12 cellular contexts compared by ENCODE assay signal in genomic region chr19:11131471-11131870, GRCh38. TPM values are rescaled to one million over a fixed set of nuclear protein-coding genes. Genes with fewer than 3 reads are reported as not detected.
DNase-seq lines count a peak whose midpoint lies in the region; ATAC-seq and TF ChIP-seq lines count a peak whose summit lies in the region.
"Had no signal": no experiment of that assay in that cellular context is flagged by ENCODE, and none has a peak within 500 bp of the region (broad histone marks: within the 10 kb centered on the region; RNA-seq: fewer than 3 reads in every experiment).

No MANE protein-coding gene starts in this region.

- H3K27me3 ChIP-seq in right atrium auricular region (no peaks in the 10 kb centered on the region), esophagus muscularis mucosa (no peaks in the 10 kb centered on the region), vagina (no peaks in the 10 kb centered on the region)

- no peaks in the 10 kb centered on the region for H3K9me3 ChIP-seq in right atrium auricular region
- no peaks in the 10 kb centered on the region for H3K9me3 ChIP-seq in esophagus muscularis mucosa
- H3K9me3 ChIP-seq in vagina = no peaks in the 10 kb centered on the region

- H3K4me3 ChIP-seq in right atrium auricular region (no peak overlapping the region), esophagus muscularis mucosa (no peak overlapping the region), vagina (no peak overlapping the region)
- H3K4me3 ChIP-seq: GM23248 had no signal

- H3K36me3 ChIP-seq in right atrium auricular region = peaks cover 42% of the 10 kb centered on the region
- peaks cover 26 to 69% (median 56%) of the 10 kb centered on the region in 4 donors for H3K36me3 ChIP-seq in esophagus muscularis mucosa
- H3K36me3 ChIP-seq in vagina = peaks cover 0 to 46% of the 10 kb centered on the region in 2 donors

- TF ChIP-seq CTCF in right atrium auricular region (IDR thresholded peaks at IDR 0.05) (no peak), esophagus muscularis mucosa (IDR thresholded peaks at IDR 0.05) (no peak), osteocyte (IDR thresholded peaks at IDR 0.05) (no peak), vagina (IDR thresholded peaks at IDR 0.05) (no peak)

- intact Hi-C loops in Right ventricle myocardium superior (cut with DNase I) = no loop called here
- intact Hi-C loops in esophagus muscularis mucosa (cut with DNase I) = loop anchor here (10.0 kb wide), 1 partner anchor 197 kb away; no protein-coding TSS in a partner anchor
- intact Hi-C loops in vagina (cut with DNase I) = loop anchor here (5.0 kb wide), 2 partner anchors 94 to 156 kb away; no protein-coding TSS in a partner anchor

- H3K27me3 Mint-ChIP-seq in osteocyte (ENCODE audit: unreplicated experiment) = no peaks in the 10 kb centered on the region
- no peaks in the 10 kb centered on the region for H3K27me3 Mint-ChIP-seq in T-helper 2 cell treated with Interferon-gamma antibody and Interleukin-4, amounts not matched to agents 5 μg/mL and 100 μg/mL, for 36 hours (ENCODE audit: low read depth)
- H3K27me3 Mint-ChIP-seq: naive thymus-derived CD8-positive, alpha-beta T cell had no signal

- H3K9me3 Mint-ChIP-seq in osteocyte (ENCODE audit: unreplicated experiment) = no peaks in the 10 kb centered on the region
- no peaks in the 10 kb centered on the region for H3K9me3 Mint-ChIP-seq in T-helper 2 cell treated with Interferon-gamma antibody and Interleukin-4, amounts not matched to agents 5 μg/mL and 100 μg/mL, for 36 hours
- H3K9me3 Mint-ChIP-seq: activated naive CD4-positive, alpha-beta T cell treated with anti-CD3 and anti-CD28 coated beads for 36 hours; naive thymus-derived CD8-positive, alpha-beta T cell had no signal

- H3K4me1 ChIP-seq in right atrium auricular region (peaks cover 0 to 9% of the 10 kb centered on the region in 2 donors), esophagus muscularis mucosa (peaks cover 8 to 29% (median 19%) of the 10 kb centered on the region in 4 donors), vagina (peaks cover 3% of the 10 kb centered on the region)

- ATAC-seq in Right ventricle myocardium superior (ENCODE audit: poor library complexity) (no peak), GM18907 (IDR thresholded peaks at IDR 0.05; ENCODE audit: unreplicated experiment) (no peak)

- peak overlapping the region; percentile 63 for H3K27ac Mint-ChIP-seq in osteocyte (ENCODE audit: unreplicated experiment)
- no peak overlapping the region for H3K27ac Mint-ChIP-seq in T-helper 2 cell treated with Interferon-gamma antibody and Interleukin-4, amounts not matched to agents 5 μg/mL and 100 μg/mL, for 36 hours
- H3K27ac Mint-ChIP-seq: activated naive CD4-positive, alpha-beta T cell treated with anti-CD3 and anti-CD28 coated beads for 36 hours had no signal

- peaks cover 12% of the 10 kb centered on the region for H3K4me1 Mint-ChIP-seq in osteocyte (ENCODE audit: unreplicated experiment)
- peaks cover 2% of the 10 kb centered on the region for H3K4me1 Mint-ChIP-seq in T-helper 2 cell treated with Interferon-gamma antibody and Interleukin-4, amounts not matched to agents 5 μg/mL and 100 μg/mL, for 36 hours (ENCODE audit: low read depth)

- no peak for TF ChIP-seq EP300 in esophagus muscularis mucosa (IDR thresholded peaks at IDR 0.05)

- H3K27ac ChIP-seq in right atrium auricular region (peak overlapping the region; percentile 52 to 55), esophagus muscularis mucosa (replicated peaks in 1 of 4) (peak overlapping the region; percentile 59 to 83 (median 74)), vagina (peak overlapping the region; percentile 61)
- H3K27ac ChIP-seq: GM23248 had no signal

- DNase-seq in right atrium auricular region (ENCODE audit: low spot score) (no peak), Right ventricle myocardium superior (no peak), esophagus muscularis mucosa (ENCODE audit: extremely low spot score) (no peak), osteocyte (ENCODE audit: extremely low spot score, unreplicated experiment) (no peak), vagina (ENCODE audit: extremely low spot score in 2 of 2) (no peak), RPMI8226 (no peak)
- no peak for DNase-seq in T-helper 2 cell treated with Interferon-gamma antibody and Interleukin-4, amounts not matched to agents 5 μg/mL and 100 μg/mL, for 36 hours (ENCODE audit: low spot score)
- DNase-seq: NCI-H1417 treated with DMSO at 0.1 percent for 48 hours had no signal

- no peak for TF ChIP-seq POLR2A in esophagus muscularis mucosa (IDR thresholded peaks at IDR 0.05; ENCODE audit: low read depth)
- no peak for TF ChIP-seq POLR2A in vagina (IDR thresholded peaks at IDR 0.05)

- 70% methylated on average over 5 of the region's 7 CpGs for WGBS in esophagus muscularis mucosa

- H3K36me3 Mint-ChIP-seq in osteocyte (ENCODE audit: unreplicated experiment) = peaks cover 33% of the 10 kb centered on the region
- peaks cover 49% of the 10 kb centered on the region for H3K36me3 Mint-ChIP-seq in T-helper 2 cell treated with Interferon-gamma antibody and Interleukin-4, amounts not matched to agents 5 μg/mL and 100 μg/mL, for 36 hours (ENCODE audit: low read depth)

- no peak overlapping the region for H3K4me3 Mint-ChIP-seq in osteocyte (ENCODE audit: unreplicated experiment)
- no peak overlapping the region for H3K4me3 Mint-ChIP-seq in T-helper 2 cell treated with Interferon-gamma antibody and Interleukin-4, amounts not matched to agents 5 μg/mL and 100 μg/mL, for 36 hours
- H3K4me3 Mint-ChIP-seq: activated naive CD4-positive, alpha-beta T cell treated with anti-CD3 and anti-CD28 coated beads for 36 hours; naive thymus-derived CD8-positive, alpha-beta T cell had no signal

RNA-seq across cellular contexts. Expression of gene SPC24, which starts 24.1 kb away (rescaled TPM):
- total RNA-seq in right atrium auricular region (1 to 10 TPM; 1.2 to 5.7 TPM), Right ventricle myocardium superior (6.7 TPM), esophagus muscularis mucosa (1 to 10 TPM; 1.4 to 6.6 (median 3.4) TPM), osteocyte (11.9 and 13.5 TPM in 2 replicates), vagina (2.7 TPM)

RNA-seq across cellular contexts. Expression of gene LDLR, which starts 42.2 kb away (rescaled TPM):
- 10 to 100 TPM; 13.8 to 15.9 TPM for total RNA-seq in right atrium auricular region
- 9.8 TPM for total RNA-seq in Right ventricle myocardium superior
- 100 to 1,000 TPM in 1 of 4 donors, 10 to 100 TPM in 3; 14.2 to 258 (median 47.5) TPM for total RNA-seq in esophagus muscularis mucosa
- total RNA-seq in osteocyte = 75.4 and 96.9 TPM in 2 replicates
- total RNA-seq in vagina = 135 TPM
